Comparison of ENCODE assay signal across 8 cellular contexts in the genomic region with DNA sequence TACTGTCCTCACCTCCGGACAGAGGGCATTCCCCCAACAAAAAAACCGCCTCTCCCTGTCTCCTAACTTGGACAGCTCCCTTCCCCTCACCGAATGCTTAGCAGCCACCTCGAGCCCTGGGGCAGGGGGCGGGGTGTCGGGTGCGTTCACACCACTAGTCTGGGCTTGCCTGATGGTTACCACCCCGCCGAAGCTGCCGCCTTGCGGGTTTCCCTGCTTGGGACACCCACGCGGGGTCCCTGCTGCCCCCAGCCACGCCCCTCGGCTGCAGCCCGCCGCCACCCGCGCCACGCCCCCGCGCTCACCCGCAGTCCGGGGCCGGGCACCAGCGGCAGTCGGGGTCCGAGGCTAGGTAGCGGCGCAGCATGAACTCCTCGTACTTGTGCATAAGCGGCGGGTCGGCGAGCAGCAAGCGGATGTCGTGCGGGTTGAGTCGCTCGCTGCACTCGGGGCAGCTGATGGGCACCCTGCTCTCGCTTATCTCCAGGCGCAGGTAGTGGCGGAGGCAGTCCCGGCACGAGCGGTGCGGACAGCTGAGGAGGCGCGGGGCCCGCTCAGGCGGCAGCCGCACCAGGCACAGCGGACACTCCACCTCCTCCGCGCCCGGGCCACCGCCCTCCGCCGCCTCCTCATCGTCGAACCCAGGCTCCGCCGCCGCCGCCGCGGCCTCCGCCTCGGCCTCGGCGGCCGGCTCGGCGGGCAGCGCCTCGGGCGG. TPM values are rescaled to one million over a fixed set of nuclear protein-coding genes. Genes with fewer than 3 reads are reported as not detected.
DNase-seq lines count a peak whose midpoint lies in the region; ATAC-seq, FAIRE-seq and TF ChIP-seq lines count a peak whose summit lies in the region.

No MANE protein-coding gene starts in this region.

- peak; percentile 15 for ATAC-seq in HG03521 (IDR thresholded peaks at IDR 0.05; ENCODE audit: unreplicated experiment)
- ATAC-seq in Right ventricle myocardium inferior: peak; percentile 43

- H3K27ac Mint-ChIP-seq in activated naive CD4-positive, alpha-beta T cell treated with anti-CD3 and anti-CD28 coated beads for 36 hours: no peak overlapping the region
- peak overlapping the region; percentile 69 for H3K27ac Mint-ChIP-seq in type B pancreatic cell

- no peaks in the 10 kb centered on the region for H3K27me3 Mint-ChIP-seq in activated naive CD4-positive, alpha-beta T cell treated with anti-CD3 and anti-CD28 coated beads for 36 hours (ENCODE audit: low read depth)
- peaks cover 10% of the 10 kb centered on the region for H3K27me3 Mint-ChIP-seq in type B pancreatic cell

- peak; percentile 26 for TF ChIP-seq CTCF in type B pancreatic cell (conservative IDR thresholded peaks at IDR 0.05)

- H3K4me3 Mint-ChIP-seq in activated naive CD4-positive, alpha-beta T cell treated with anti-CD3 and anti-CD28 coated beads for 36 hours: peak overlapping the region; percentile 80
- H3K4me3 Mint-ChIP-seq in type B pancreatic cell: peak overlapping the region; percentile 90

- no peaks in the 10 kb centered on the region for H3K36me3 Mint-ChIP-seq in activated naive CD4-positive, alpha-beta T cell treated with anti-CD3 and anti-CD28 coated beads for 36 hours (ENCODE audit: low read depth)
- H3K36me3 Mint-ChIP-seq in type B pancreatic cell: no peaks in the 10 kb centered on the region

- intact Hi-C loops in activated naive CD4-positive, alpha-beta T cell treated with anti-CD3 and anti-CD28 coated beads for 36 hours (cut with micrococcal nuclease): loop anchor here (1.0 to 5.0 kb wide), 9 partner anchors 17 to 383 kb away; a partner anchor contains a TSS
- intact Hi-C loops in Right ventricle myocardium inferior (cut with DNase I): loop anchor here (1.0 to 5.0 kb wide), 3 partner anchors 47 to 91 kb away; a partner anchor contains a TSS
- intact Hi-C loops in posterior cingulate gyrus (cut with DNase I): loop anchor here (10.0 kb wide), 1 partner anchor 71 kb away; a partner anchor contains a TSS

- peak; percentile 45 for DNase-seq in Ammon's horn (ENCODE audit: low spot score)
- peak; percentile 51 for DNase-seq in GM19239 (ENCODE audit: insufficient read length, low spot score)
- peak; percentile 32 for DNase-seq in SHP77 treated with DMSO at 0.1 percent for 48 hours (lab: John Stamatoyannopoulos, UW)
- DNase-seq in activated naive CD4-positive, alpha-beta T cell treated with anti-CD3 and anti-CD28 coated beads for 36 hours: peak; percentile 71
- DNase-seq in Right ventricle myocardium inferior (ENCODE audit: missing footprints): peak; percentile 83
- DNase-seq in posterior cingulate gyrus: peak in 9 of 10 donors; percentile 23 to 90 (median 35)
- peak; percentile 81 for DNase-seq in type B pancreatic cell (ENCODE audit: extremely low spot score, unreplicated experiment)

- FAIRE-seq in GM19239 (lab: Jason Lieb, UNC): no peak

- CTCF ChIA-PET in activated naive CD4-positive, alpha-beta T cell treated with anti-CD3 and anti-CD28 coated beads for 36 hours (lab: Charles Lee): interaction anchor here (0.8 kb wide), 1 partner anchor 17 kb away, joined by 4 read pairs; no protein-coding TSS in a partner anchor

- peaks cover 49% of the 10 kb centered on the region for H3K4me1 Mint-ChIP-seq in activated naive CD4-positive, alpha-beta T cell treated with anti-CD3 and anti-CD28 coated beads for 36 hours (ENCODE audit: low read depth)
- peaks cover 32% of the 10 kb centered on the region for H3K4me1 Mint-ChIP-seq in type B pancreatic cell (ENCODE audit: unreplicated experiment)

- no peaks in the 10 kb centered on the region for H3K9me3 Mint-ChIP-seq in activated naive CD4-positive, alpha-beta T cell treated with anti-CD3 and anti-CD28 coated beads for 36 hours
- H3K9me3 Mint-ChIP-seq in type B pancreatic cell: no peaks in the 10 kb centered on the region

RNA-seq across cellular contexts. Expression of a gene that starts 0.7 kb away (rescaled TPM):
- 10 to 100 TPM; 12.5 to 13.3 TPM for total RNA-seq in activated naive CD4-positive, alpha-beta T cell treated with anti-CD3 and anti-CD28 coated beads for 36 hours
- total RNA-seq in Right ventricle myocardium inferior (15.5 TPM), type B pancreatic cell (ENCODE audit: low replicate concordance) (20.1 and 33.8 TPM in 2 replicates)

Comparison
In these comparisons a context has a peak if more than half of its experiments do, and no peak if none do; other contexts are left out.
1. Peak in every context shown above with its lines: DNase-seq and ATAC-seq.
2. DNase-seq: peak in every context shown above with its lines; median percentile 83 in Right ventricle myocardium inferior; 81 in type B pancreatic cell; 71 in activated naive CD4-positive, alpha-beta T cell treated with anti-CD3 and anti-CD28 coated beads for 36 hours; 51 in GM19239; 45 in Ammon's horn; 35 in posterior cingulate gyrus; 32 in SHP77 treated with DMSO at 0.1 percent for 48 hours.